Comparison of ENCODE assay signal across 25 cellular contexts in the genomic region with DNA sequence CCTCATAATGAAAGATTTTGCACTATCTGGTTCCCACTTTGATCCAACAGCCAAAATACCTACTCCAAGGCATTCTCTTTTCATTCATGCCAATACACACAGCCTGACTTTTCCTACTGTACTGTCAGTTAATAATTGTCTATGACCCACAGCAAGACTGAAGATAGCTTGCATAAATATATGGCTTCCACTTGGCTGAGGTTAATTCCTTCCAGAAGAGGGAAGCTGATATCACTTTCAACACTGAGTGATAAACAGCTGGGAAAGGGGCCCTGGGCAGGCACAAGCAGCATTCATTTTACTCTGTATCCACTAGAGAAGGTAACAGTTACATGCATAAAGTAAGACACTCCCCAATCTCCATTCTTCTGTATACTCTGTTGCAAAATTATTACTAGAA.
"Had no signal": no experiment of that assay in that cellular context is flagged by ENCODE, and none has a peak within 500 bp of the region (broad histone marks: within the 10 kb centered on the region; RNA-seq: fewer than 3 reads in every experiment).

No MANE protein-coding gene starts in this region.

- H3K27ac Mint-ChIP-seq: activated CD4-positive, alpha-beta T cell treated with anti-CD3 and anti-CD28 coated beads for 36 hours; activated CD8-positive, alpha-beta memory T cell treated with anti-CD3 and anti-CD28 coated beads, Interleukin-2, amount 10 ng/mL, durations not matched to agents 7 days and 5 days; activated CD8-positive, alpha-beta T cell treated with anti-CD3 and anti-CD28 coated beads, Interleukin-2, amount 10 ng/mL, durations not matched to agents 7 days and 5 days; activated naive CD4-positive, alpha-beta T cell treated with anti-CD3 and anti-CD28 coated beads, Interleukin-2, amount 50 U/mL, for 24 hours; activated naive CD8-positive, alpha-beta T cell treated with anti-CD3 and anti-CD28 coated beads, Interleukin-2, amount 50 U/mL, for 24 hours; activated T-helper 2 cell treated with anti-CD3 and anti-CD28 coated beads, Interferon-gamma antibody, Interleukin-2, Interleukin-4, amounts not matched to agents 10 μg/mL and 5 μg/mL and 100 μg/mL, durations not matched to agents 14 hours and 24 hours and 36 hours; naive thymus-derived CD8-positive, alpha-beta T cell; T-helper 2 cell treated with Interferon-gamma antibody and Interleukin-4, amounts not matched to agents 5 μg/mL and 100 μg/mL, for 36 hours had no signal

- DNase-seq: activated CD4-positive, alpha-beta T cell treated with anti-CD3 and anti-CD28 coated beads for 36 hours; activated CD4-positive, CD25-positive, alpha-beta regulatory T cell; activated CD8-positive, alpha-beta memory T cell treated with anti-CD3 and anti-CD28 coated beads, Interleukin-2, amount 10 ng/mL, durations not matched to agents 7 days and 5 days; activated CD8-positive, alpha-beta T cell treated with anti-CD3 and anti-CD28 coated beads, Interleukin-2, amount 10 ng/mL, durations not matched to agents 7 days and 5 days; activated naive CD8-positive, alpha-beta T cell treated with anti-CD3 and anti-CD28 coated beads, Interleukin-2, amount 50 U/mL, for 24 hours; activated T-cell treated with anti-CD3 and anti-CD28 coated beads, Interleukin-2, amount 50 U/mL, for 48 hours; amygdala; central memory CD4-positive, alpha-beta T cell; foreskin fibroblast; heart left ventricle; left colon; naive thymus-derived CD8-positive, alpha-beta T cell; stimulated activated CD4-positive, alpha-beta T cell treated with anti-CD3 and anti-CD28 coated beads, Interleukin-12 subunit alpha, Interleukin-12 subunit beta, amount 100 ng/mL, for 4 hours; stimulated activated CD4-positive, alpha-beta T cell treated with anti-CD3 and anti-CD28 coated beads, Interleukin-4, amount 100 ng/mL, for 1 hour; stimulated activated naive CD8-positive, alpha-beta T cell treated with anti-CD3 and anti-CD28 coated beads, Interleukin-15, Interleukin-2, amounts not matched to agents 100 U/mL and 50 U/mL, for 24 hours; T-helper 1 cell; testis; transverse colon had no signal

- H3K27me3 ChIP-seq: breast epithelium, neutrophil, testis, transverse colon had no signal

- H3K4me1 Mint-ChIP-seq: activated CD8-positive, alpha-beta memory T cell treated with anti-CD3 and anti-CD28 coated beads, Interleukin-2, amount 10 ng/mL, durations not matched to agents 7 days and 5 days had no signal

- H3K36me3 Mint-ChIP-seq: activated CD8-positive, alpha-beta memory T cell treated with anti-CD3 and anti-CD28 coated beads, Interleukin-2, amount 10 ng/mL, durations not matched to agents 7 days and 5 days; activated naive CD4-positive, alpha-beta T cell treated with anti-CD3 and anti-CD28 coated beads, Interleukin-2, amount 50 U/mL, for 24 hours; naive thymus-derived CD8-positive, alpha-beta T cell had no signal

- H3K4me1 ChIP-seq: breast epithelium, heart left ventricle, testis had no signal

- H3K27me3 Mint-ChIP-seq: activated CD4-positive, alpha-beta T cell treated with anti-CD3 and anti-CD28 coated beads for 36 hours; activated naive CD4-positive, alpha-beta T cell treated with anti-CD3 and anti-CD28 coated beads, Interleukin-2, amount 50 U/mL, for 24 hours had no signal

- H3K4me3 ChIP-seq: breast epithelium, heart left ventricle, skin epidermis, testis, transverse colon had no signal

- H3K36me3 ChIP-seq: breast epithelium, heart left ventricle, neutrophil, transverse colon had no signal

- H3K4me3 Mint-ChIP-seq: activated CD4-positive, alpha-beta T cell treated with anti-CD3 and anti-CD28 coated beads for 36 hours; activated CD8-positive, alpha-beta memory T cell treated with anti-CD3 and anti-CD28 coated beads, Interleukin-2, amount 10 ng/mL, durations not matched to agents 7 days and 5 days; activated CD8-positive, alpha-beta T cell treated with anti-CD3 and anti-CD28 coated beads, Interleukin-2, amount 10 ng/mL, durations not matched to agents 7 days and 5 days; activated naive CD4-positive, alpha-beta T cell treated with anti-CD3 and anti-CD28 coated beads, Interleukin-2, amount 50 U/mL, for 24 hours; activated naive CD8-positive, alpha-beta T cell treated with anti-CD3 and anti-CD28 coated beads, Interleukin-2, amount 50 U/mL, for 24 hours; naive thymus-derived CD8-positive, alpha-beta T cell; T-helper 2 cell treated with Interferon-gamma antibody and Interleukin-4, amounts not matched to agents 5 μg/mL and 100 μg/mL, for 36 hours had no signal

- FAIRE-seq: endothelial cell of umbilical vein had no signal

- H3K9me3 ChIP-seq: breast epithelium, heart left ventricle, neutrophil, testis, transverse colon had no signal

- H3K9me3 Mint-ChIP-seq: activated naive CD4-positive, alpha-beta T cell treated with anti-CD3 and anti-CD28 coated beads, Interleukin-2, amount 50 U/mL, for 24 hours; activated naive CD8-positive, alpha-beta T cell treated with anti-CD3 and anti-CD28 coated beads, Interleukin-2, amount 50 U/mL, for 24 hours; activated T-helper 2 cell treated with anti-CD3 and anti-CD28 coated beads, Interferon-gamma antibody, Interleukin-2, Interleukin-4, amounts not matched to agents 10 μg/mL and 5 μg/mL and 100 μg/mL, durations not matched to agents 14 hours and 24 hours and 36 hours; T-helper 2 cell treated with Interferon-gamma antibody and Interleukin-4, amounts not matched to agents 5 μg/mL and 100 μg/mL, for 36 hours had no signal

- H3K27ac ChIP-seq: breast epithelium, heart left ventricle, neutrophil, skin epidermis, testis, transverse colon had no signal
